ENCODE assay signal across 1 cellular context in genomic region chr2:62570861-62571698, GRCh38.
TF ChIP-seq lines count a peak whose summit lies in the region.

No MANE protein-coding gene starts in this region.

TF ChIP-seq in HepG2, 621 proteins besides CTCF, POLR2A, EP300 and RAD21 (continued from another document and continues in another):
- TF ChIP-seq, protein P1, sequence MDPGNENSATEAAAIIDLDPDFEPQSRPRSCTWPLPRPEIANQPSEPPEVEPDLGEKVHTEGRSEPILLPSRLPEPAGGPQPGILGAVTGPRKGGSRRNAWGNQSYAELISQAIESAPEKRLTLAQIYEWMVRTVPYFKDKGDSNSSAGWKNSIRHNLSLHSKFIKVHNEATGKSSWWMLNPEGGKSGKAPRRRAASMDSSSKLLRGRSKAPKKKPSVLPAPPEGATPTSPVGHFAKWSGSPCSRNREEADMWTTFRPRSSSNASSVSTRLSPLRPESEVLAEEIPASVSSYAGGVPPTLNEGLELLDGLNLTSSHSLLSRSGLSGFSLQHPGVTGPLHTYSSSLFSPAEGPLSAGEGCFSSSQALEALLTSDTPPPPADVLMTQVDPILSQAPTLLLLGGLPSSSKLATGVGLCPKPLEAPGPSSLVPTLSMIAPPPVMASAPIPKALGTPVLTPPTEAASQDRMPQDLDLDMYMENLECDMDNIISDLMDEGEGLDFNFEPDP (CRISPR knock-in tag; conservative IDR thresholded peaks at IDR 0.05): 0 out of 2 replicates have a peak, but pooled peaks have one; percentile 72
- TF ChIP-seq ZNF615 (CRISPR knock-in tag; IDR thresholded peaks at IDR 0.05; ENCODE audit: borderline replicate concordance): no peak
- TF ChIP-seq SMAD9 (CRISPR knock-in tag; IDR thresholded peaks at IDR 0.05): no peak
- no peak for TF ChIP-seq CAMTA2 (CRISPR knock-in tag; IDR thresholded peaks at IDR 0.05; ENCODE audit: borderline replicate concordance)
- TF ChIP-seq ZHX1 (CRISPR knock-in tag; IDR thresholded peaks at IDR 0.05; ENCODE audit: low read depth): peak; percentile 44
- TF ChIP-seq, protein P2, sequence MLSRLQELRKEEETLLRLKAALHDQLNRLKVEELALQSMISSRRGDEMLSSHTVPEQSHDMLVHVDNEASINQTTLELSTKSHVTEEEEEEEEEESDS (CRISPR knock-in tag; IDR thresholded peaks at IDR 0.05; ENCODE audit: borderline replicate concordance): 0 out of 2 replicates have a peak, but pooled peaks have one; percentile 36
- peak; percentile 68; the same call in 1 of the 2 replicates for TF ChIP-seq ARHGAP35 (CRISPR knock-in tag; IDR thresholded peaks at IDR 0.05; ENCODE audit: borderline replicate concordance)
- no peak for TF ChIP-seq SAP130 (CRISPR knock-in tag; IDR thresholded peaks at IDR 0.05; ENCODE audit: low read depth)
- TF ChIP-seq HIVEP1 (CRISPR knock-in tag; IDR thresholded peaks at IDR 0.05): peak; percentile 39; the same call in 1 of the 2 replicates
- 0 out of 2 replicates have a peak, but pooled peaks have one; percentile 7 for TF ChIP-seq ZNF333 (CRISPR knock-in tag; IDR thresholded peaks at IDR 0.05; ENCODE audit: borderline replicate concordance)
- TF ChIP-seq, protein P3, sequence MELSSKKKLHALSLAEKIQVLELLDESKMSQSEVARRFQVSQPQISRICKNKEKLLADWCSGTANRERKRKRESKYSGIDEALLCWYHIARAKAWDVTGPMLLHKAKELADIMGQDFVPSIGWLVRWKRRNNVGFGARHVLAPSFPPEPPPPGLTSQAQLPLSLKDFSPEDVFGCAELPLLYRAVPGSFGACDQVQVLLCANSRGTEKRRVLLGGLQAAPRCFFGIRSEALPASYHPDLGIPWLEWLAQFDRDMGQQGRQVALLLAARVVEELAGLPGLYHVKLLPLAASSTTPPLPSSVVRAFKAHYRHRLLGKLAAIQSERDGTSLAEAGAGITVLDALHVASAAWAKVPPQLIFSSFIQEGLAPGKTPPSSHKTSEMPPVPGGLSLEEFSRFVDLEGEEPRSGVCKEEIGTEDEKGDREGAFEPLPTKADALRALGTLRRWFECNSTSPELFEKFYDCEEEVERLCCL (CRISPR knock-in tag; IDR thresholded peaks at IDR 0.05; ENCODE audit: borderline replicate concordance): no peak; the same call in 1 of the 2 replicates
- TF ChIP-seq CBX5 (CRISPR knock-in tag; IDR thresholded peaks at IDR 0.05; ENCODE audit: borderline replicate concordance): peak; percentile 12; the same call in 1 of the 2 replicates
- no peak for TF ChIP-seq MYNN (CRISPR knock-in tag; IDR thresholded peaks at IDR 0.05; ENCODE audit: low read depth)
- peak; percentile 74 for TF ChIP-seq BRD4 (CRISPR knock-in tag; IDR thresholded peaks at IDR 0.05)
- TF ChIP-seq ZNF768 (CRISPR knock-in tag; IDR thresholded peaks at IDR 0.05): peak; percentile 26; the same call in 1 of the 2 replicates
- TF ChIP-seq, protein P4, sequence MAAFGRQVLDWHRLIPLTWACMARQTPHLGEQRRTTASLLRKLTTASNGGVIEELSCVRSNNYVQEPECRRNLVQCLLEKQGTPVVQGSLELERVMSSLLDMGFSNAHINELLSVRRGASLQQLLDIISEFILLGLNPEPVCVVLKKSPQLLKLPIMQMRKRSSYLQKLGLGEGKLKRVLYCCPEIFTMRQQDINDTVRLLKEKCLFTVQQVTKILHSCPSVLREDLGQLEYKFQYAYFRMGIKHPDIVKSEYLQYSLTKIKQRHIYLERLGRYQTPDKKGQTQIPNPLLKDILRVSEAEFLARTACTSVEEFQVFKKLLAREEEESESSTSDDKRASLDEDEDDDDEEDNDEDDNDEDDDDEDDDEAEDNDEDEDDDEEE (CRISPR knock-in tag; IDR thresholded peaks at IDR 0.05): 0 out of 2 replicates have a peak, but pooled peaks have one; percentile 40
- TF ChIP-seq ZSCAN31 (CRISPR knock-in tag; IDR thresholded peaks at IDR 0.05; ENCODE audit: low read depth): no peak
- no peak for TF ChIP-seq ZNF460 (CRISPR knock-in tag; IDR thresholded peaks at IDR 0.05; ENCODE audit: borderline replicate concordance)
- peak; percentile 96; the same call in 1 of the 2 replicates for TF ChIP-seq FOXC1 (CRISPR knock-in tag; IDR thresholded peaks at IDR 0.05; ENCODE audit: borderline replicate concordance)
- TF ChIP-seq ZNF557 (CRISPR knock-in tag; IDR thresholded peaks at IDR 0.05): no peak
- TF ChIP-seq ZNF75D (CRISPR knock-in tag; IDR thresholded peaks at IDR 0.05; ENCODE audit: borderline replicate concordance): no peak
- TF ChIP-seq ZNF326 (CRISPR knock-in tag; IDR thresholded peaks at IDR 0.05; ENCODE audit: borderline replicate concordance): no peak
- peak; percentile 98 for TF ChIP-seq ZBTB4 (CRISPR knock-in tag; IDR thresholded peaks at IDR 0.05; ENCODE audit: borderline replicate concordance)
- TF ChIP-seq FOSL2 (CRISPR knock-in tag; IDR thresholded peaks at IDR 0.05): peak; percentile 8; the same call in 1 of the 2 replicates
- TF ChIP-seq ZNF230 (CRISPR knock-in tag; IDR thresholded peaks at IDR 0.05): no peak
- TF ChIP-seq, protein P5, sequence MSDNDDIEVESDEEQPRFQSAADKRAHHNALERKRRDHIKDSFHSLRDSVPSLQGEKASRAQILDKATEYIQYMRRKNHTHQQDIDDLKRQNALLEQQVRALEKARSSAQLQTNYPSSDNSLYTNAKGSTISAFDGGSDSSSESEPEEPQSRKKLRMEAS (IDR thresholded peaks at IDR 0.05): no peak
- peak; percentile 35; the same call in 1 of the 2 replicates for TF ChIP-seq ARID4A (CRISPR knock-in tag; IDR thresholded peaks at IDR 0.05; ENCODE audit: borderline replicate concordance)
- no peak for TF ChIP-seq ZNF562 (CRISPR knock-in tag; IDR thresholded peaks at IDR 0.05; ENCODE audit: borderline replicate concordance)
- peak; percentile 41 for TF ChIP-seq TEAD3 (CRISPR knock-in tag; optimal IDR thresholded peaks at IDR 0.05; ENCODE audit: borderline replicate concordance)
- no peak for TF ChIP-seq CCAR2 (optimal IDR thresholded peaks at IDR 0.05; ENCODE audit: low read depth, low read length)
- 0 out of 2 replicates have a peak, but pooled peaks have one; percentile 21 for TF ChIP-seq NR0B2 (CRISPR knock-in tag; IDR thresholded peaks at IDR 0.05)
- TF ChIP-seq HOXA9 (CRISPR knock-in tag; IDR thresholded peaks at IDR 0.05; ENCODE audit: borderline replicate concordance): peak; percentile 63; the same call in 1 of the 2 replicates
- no peak for TF ChIP-seq SATB2 (CRISPR knock-in tag; IDR thresholded peaks at IDR 0.05)
- TF ChIP-seq, protein P6, sequence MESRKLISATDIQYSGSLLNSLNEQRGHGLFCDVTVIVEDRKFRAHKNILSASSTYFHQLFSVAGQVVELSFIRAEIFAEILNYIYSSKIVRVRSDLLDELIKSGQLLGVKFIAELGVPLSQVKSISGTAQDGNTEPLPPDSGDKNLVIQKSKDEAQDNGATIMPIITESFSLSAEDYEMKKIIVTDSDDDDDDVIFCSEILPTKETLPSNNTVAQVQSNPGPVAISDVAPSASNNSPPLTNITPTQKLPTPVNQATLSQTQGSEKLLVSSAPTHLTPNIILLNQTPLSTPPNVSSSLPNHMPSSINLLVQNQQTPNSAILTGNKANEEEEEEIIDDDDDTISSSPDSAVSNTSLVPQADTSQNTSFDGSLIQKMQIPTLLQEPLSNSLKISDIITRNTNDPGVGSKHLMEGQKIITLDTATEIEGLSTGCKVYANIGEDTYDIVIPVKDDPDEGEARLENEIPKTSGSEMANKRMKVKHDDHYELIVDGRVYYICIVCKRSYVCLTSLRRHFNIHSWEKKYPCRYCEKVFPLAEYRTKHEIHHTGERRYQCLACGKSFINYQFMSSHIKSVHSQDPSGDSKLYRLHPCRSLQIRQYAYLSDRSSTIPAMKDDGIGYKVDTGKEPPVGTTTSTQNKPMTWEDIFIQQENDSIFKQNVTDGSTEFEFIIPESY (CRISPR knock-in tag; IDR thresholded peaks at IDR 0.05): peak; percentile 91
- TF ChIP-seq RBFOX2 (IDR thresholded peaks at IDR 0.05; ENCODE audit: low read depth, low read length): peak; percentile 82
